Comparison of ENCODE assay signal across 8 cellular contexts in genomic region chr6:136921521-136921935, GRCh38. TPM values are rescaled to one million over a fixed set of nuclear protein-coding genes. Genes with fewer than 3 reads are reported as not detected.
DNase-seq lines count a peak whose midpoint lies in the region; ATAC-seq and TF ChIP-seq lines count a peak whose summit lies in the region.

No MANE protein-coding gene starts in this region.

- ATAC-seq in GM23338 = peak; percentile 30
- peak; percentile 25 for ATAC-seq in activated CD8-positive, alpha-beta memory T cell treated with anti-CD3 and anti-CD28 coated beads, Interleukin-2, amount 10 ng/mL, durations not matched to agents 7 days and 5 days
- ATAC-seq in left cardiac atrium = peak; percentile 45 to 60
- ATAC-seq in HG03025 (IDR thresholded peaks at IDR 0.05; ENCODE audit: low FRiP score, unreplicated experiment) = no peak

- CTCF ChIA-PET in BJ (lab: Yijun Ruan, JAX) = interaction anchor here (0.5 to 2.4 kb wide), 3 partner anchors 10 to 277 kb away, joined by 3 to 8 read pairs (median 7); no protein-coding TSS in a partner anchor
- CTCF ChIA-PET in activated CD8-positive, alpha-beta memory T cell treated with anti-CD3 and anti-CD28 coated beads, Interleukin-2, amount 10 ng/mL, durations not matched to agents 7 days and 5 days (lab: Charles Lee) = interaction anchor here (0.8 to 2.1 kb wide), 4 partner anchors 13 to 277 kb away, joined by 3 to 9 read pairs (median 3); no protein-coding TSS in a partner anchor

- H3K4me1 Mint-ChIP-seq in GM23338 = peaks cover 15% of the 10 kb centered on the region
- peaks cover 26% of the 10 kb centered on the region for H3K4me1 Mint-ChIP-seq in activated CD8-positive, alpha-beta memory T cell treated with anti-CD3 and anti-CD28 coated beads, Interleukin-2, amount 10 ng/mL, durations not matched to agents 7 days and 5 days

- H3F3A ChIP-seq in GM23338 (replicated peaks; ENCODE audit: low read depth) = peaks cover 11% of the 10 kb centered on the region

- H3K4me2 ChIP-seq in GM23338 = peak overlapping the region; percentile 89

- H2AFZ ChIP-seq in GM23338 = peak overlapping the region; percentile 95

- peaks cover 20% of the 10 kb centered on the region for H3K4me1 ChIP-seq in GM23338 (ENCODE audit: insufficient read depth)

- no peaks in the 10 kb centered on the region for H3K36me3 ChIP-seq in BJ (ENCODE audit: control insufficient read depth, insufficient read depth, low read length)
- no peaks in the 10 kb centered on the region for H3K36me3 ChIP-seq in GM23338 (ENCODE audit: insufficient read depth)

- H3K9me2 ChIP-seq in GM23338 (ENCODE audit: insufficient read depth) = peaks cover 5% of the 10 kb centered on the region; the same call in 1 of the 2 replicates

- intact Hi-C loops in left cardiac atrium (cut with DNase I) = no loop called here

- DNase-seq in BJ (ENCODE audit: low read depth) = no peak
- DNase-seq in GM23338 (ENCODE audit: low spot score) = peak; percentile 49
- no peak for DNase-seq in activated CD8-positive, alpha-beta memory T cell treated with anti-CD3 and anti-CD28 coated beads, Interleukin-2, amount 10 ng/mL, durations not matched to agents 7 days and 5 days
- no peak for DNase-seq in left cardiac atrium
- DNase-seq in retinal pigment epithelial cell (ENCODE audit: low read depth) = no peak
- DNase-seq in middle frontal gyrus (ENCODE audit: extremely low spot score, low spot score) = no peak
- DNase-seq in NCI-H510A (lab: John Stamatoyannopoulos, UW) = no peak

- H3K79me2 ChIP-seq in GM23338 (replicated peaks; ENCODE audit: insufficient read depth) = no peaks in the 10 kb centered on the region

- H3K36me3 Mint-ChIP-seq in GM23338 (ENCODE audit: low read depth) = no peaks in the 10 kb centered on the region
- no peaks in the 10 kb centered on the region for H3K36me3 Mint-ChIP-seq in activated CD8-positive, alpha-beta memory T cell treated with anti-CD3 and anti-CD28 coated beads, Interleukin-2, amount 10 ng/mL, durations not matched to agents 7 days and 5 days

- H3K4me3 Mint-ChIP-seq in GM23338 = peak overlapping the region; percentile 75
- peak overlapping the region; percentile 46 for H3K4me3 Mint-ChIP-seq in activated CD8-positive, alpha-beta memory T cell treated with anti-CD3 and anti-CD28 coated beads, Interleukin-2, amount 10 ng/mL, durations not matched to agents 7 days and 5 days

- POLR2A ChIA-PET in BJ (lab: Charles Lee) = no interaction called here

- H3K4me3 ChIP-seq in BJ (ENCODE audit: low read depth, low read length) (peak overlapping the region; percentile 44), GM23338 (peak overlapping the region; percentile 68), retinal pigment epithelial cell (ENCODE audit: low read length) (peak overlapping the region; percentile 34)

- no peak overlapping the region for H3K27ac Mint-ChIP-seq in GM23338
- no peak overlapping the region for H3K27ac Mint-ChIP-seq in activated CD8-positive, alpha-beta memory T cell treated with anti-CD3 and anti-CD28 coated beads, Interleukin-2, amount 10 ng/mL, durations not matched to agents 7 days and 5 days

- peaks cover 37% of the 10 kb centered on the region for H3K27me3 ChIP-seq in BJ (ENCODE audit: control insufficient read depth, insufficient read depth, low read length)
- peaks cover 80% of the 10 kb centered on the region for H3K27me3 ChIP-seq in GM23338 (ENCODE audit: insufficient read depth)

- H3K9me3 Mint-ChIP-seq in GM23338 = no peaks in the 10 kb centered on the region
- H3K9me3 Mint-ChIP-seq in activated CD8-positive, alpha-beta memory T cell treated with anti-CD3 and anti-CD28 coated beads, Interleukin-2, amount 10 ng/mL, durations not matched to agents 7 days and 5 days (ENCODE audit: low read depth) = no peaks in the 10 kb centered on the region

- H4K20me1 ChIP-seq in GM23338 (replicated peaks; ENCODE audit: insufficient read depth) = no peaks in the 10 kb centered on the region

- H3K27me3 Mint-ChIP-seq in GM23338 (ENCODE audit: insufficient read depth, low read depth, poor library complexity) = peaks cover 51% of the 10 kb centered on the region
- peaks cover 64% of the 10 kb centered on the region for H3K27me3 Mint-ChIP-seq in activated CD8-positive, alpha-beta memory T cell treated with anti-CD3 and anti-CD28 coated beads, Interleukin-2, amount 10 ng/mL, durations not matched to agents 7 days and 5 days

- H3K27ac ChIP-seq in GM23338 (ENCODE audit: low read depth) = no peak overlapping the region

- TF ChIP-seq CTCF in BJ (IDR thresholded peaks at IDR 0.05; ENCODE audit: insufficient read depth, low read depth, low read length) (no peak), GM23338 (conservative IDR thresholded peaks at IDR 0.05; ENCODE audit: low read depth in 2 of 2) (no peak), retinal pigment epithelial cell (conservative IDR thresholded peaks at IDR 0.05; ENCODE audit: low read depth, low read length) (no peak)

TF ChIP-seq in GM23338, 12 proteins besides CTCF, POLR2A, EP300 and RAD21:
- TF ChIP-seq CREB1 (CRISPR knock-in tag; IDR thresholded peaks at IDR 0.05; ENCODE audit: low read depth) (peak; percentile 4; the same call in 1 of the 2 replicates), NANOG (IDR thresholded peaks at IDR 0.05; ENCODE audit: borderline replicate concordance) (no peak)

RNA-seq across cellular contexts. Expression of gene SLC35D3, which starts 0.6 kb away (rescaled TPM):
- polyA plus RNA-seq in BJ (2011; rRNA removed) (not detected in 2 replicates), GM23338 (2016; fragmentation: Nextera tagmentation; extraction: Ambion mirVana) (1.0 and 1.6 TPM in 2 replicates)
- not detected in 2 replicates for polyA minus RNA-seq in BJ (2011; rRNA and poly(A)+ RNA removed)
- total RNA-seq in GM23338 (2014; rRNA removed; shearing (Covaris generic)) = 0.59 and 1.5 TPM in 2 replicates
- total RNA-seq in activated CD8-positive, alpha-beta memory T cell treated with anti-CD3 and anti-CD28 coated beads, Interleukin-2, amount 10 ng/mL, durations not matched to agents 7 days and 5 days = not detected
- not detected for total RNA-seq in left cardiac atrium
